In genomic region chr11:131912127-131912526, GRCh38 we compare ENCODE assay signal across 1 cellular context.
TF ChIP-seq lines count a peak whose summit lies in the region.

No MANE protein-coding gene starts in this region.

TF ChIP-seq in GM23338, 12 proteins besides CTCF, POLR2A, EP300 and RAD21 (continued from another document):
- TF ChIP-seq ZNF462 (CRISPR knock-in tag; IDR thresholded peaks at IDR 0.05) = no peak
